Comparison of ENCODE assay signal across 8 cellular contexts in the genomic region with DNA sequence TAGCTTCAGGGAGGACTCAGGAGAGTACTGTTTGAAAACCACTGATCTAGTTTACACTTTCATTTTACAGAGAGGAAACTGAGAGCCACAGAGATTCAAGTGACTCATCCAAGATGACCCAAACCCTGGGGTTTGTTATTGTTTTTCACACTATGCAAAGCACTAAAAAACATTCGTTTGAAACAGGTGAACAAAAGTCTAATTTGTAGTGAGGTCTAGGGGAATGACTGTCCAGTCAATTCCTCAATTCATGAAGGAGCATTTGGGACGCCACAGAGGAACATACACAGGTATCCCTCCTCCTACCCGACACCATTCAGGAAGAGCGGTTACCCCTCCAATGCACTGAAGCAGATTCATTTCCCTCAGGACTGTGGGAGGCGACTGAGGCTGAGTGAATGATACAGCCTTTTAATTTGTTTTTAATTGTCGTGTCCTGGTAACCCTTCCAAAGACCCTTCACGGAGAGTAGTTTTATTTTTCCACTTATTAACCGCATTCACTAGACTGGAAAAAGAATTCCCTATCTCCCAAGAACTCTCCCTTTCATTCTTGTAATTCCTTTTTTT. TPM values are rescaled to one million over a fixed set of nuclear protein-coding genes. Genes with fewer than 3 reads are reported as not detected.
DNase-seq lines count a peak whose midpoint lies in the region; ATAC-seq and TF ChIP-seq lines count a peak whose summit lies in the region.

No MANE protein-coding gene starts in this region.

- H3K9me3 ChIP-seq in BLaER1 (peaks cover 23% of the 10 kb centered on the region), ovary (no peaks in the 10 kb centered on the region)

- H3K27ac ChIP-seq in BLaER1 (peak overlapping the region; percentile 53), ovary (peak overlapping the region in 1 of 2 donors; percentile 71)

- H3K36me3 ChIP-seq in BLaER1 (peaks cover 5% of the 10 kb centered on the region; the same call in 1 of the 2 replicates), ovary (no peaks in the 10 kb centered on the region)

- H3K27me3 ChIP-seq in BLaER1: no peaks in the 10 kb centered on the region
- H3K27me3 ChIP-seq in ovary: no peaks in the 10 kb centered on the region

- TF ChIP-seq EP300 in ovary (IDR thresholded peaks at IDR 0.05): no peak

- ATAC-seq in GM19467 (IDR thresholded peaks at IDR 0.05; ENCODE audit: unreplicated experiment): peak; percentile 86
- peak; percentile 96 for ATAC-seq in HG03469 (IDR thresholded peaks at IDR 0.05; ENCODE audit: unreplicated experiment)

- TF ChIP-seq POLR2A in ovary (IDR thresholded peaks at IDR 0.05): no peak

- peak overlapping the region; percentile 86 for H3K4me2 ChIP-seq in BLaER1

- intact Hi-C loops in ovary (cut with DNase I): loop anchor here in 1 of 4 donors (10.0 kb wide), 1 partner anchor 382 kb away; no protein-coding TSS in a partner anchor

- DNase-seq in choroid plexus epithelial cell (ENCODE audit: low read depth) (peak; percentile 76), ovary (no peak), pons (ENCODE audit: low spot score) (no peak), NCI-H748 (lab: John Stamatoyannopoulos, UW; ENCODE audit: unreplicated experiment) (no peak), NCI-H2196 treated with DMSO at 0.1 percent for 48 hours (lab: John Stamatoyannopoulos, UW; ENCODE audit: unreplicated experiment) (no peak)

- H3K4me3 ChIP-seq in BLaER1 (peak overlapping the region; percentile 48), choroid plexus epithelial cell (ENCODE audit: low read depth, low read length) (peak overlapping the region; percentile 9), ovary (peak overlapping the region; percentile 17)

- TF ChIP-seq CTCF in choroid plexus epithelial cell (conservative IDR thresholded peaks at IDR 0.05; ENCODE audit: low read depth, low read length) (no peak), ovary (IDR thresholded peaks at IDR 0.05) (no peak)

- 8 to 12% (median 11%) methylated on average over 8 of the region's 8 CpGs for WGBS in ovary, 3 donors

- no peaks in the 10 kb centered on the region for H4K20me1 ChIP-seq in BLaER1

- H3K4me1 ChIP-seq in BLaER1 (peaks cover 54% of the 10 kb centered on the region), ovary (ENCODE audit: insufficient read depth) (peaks cover 7% of the 10 kb centered on the region)

- H3K9ac ChIP-seq in BLaER1: 0 out of 2 replicates have a peak overlapping the region, but pooled peaks have one; percentile 56

RNA-seq across cellular contexts. Expression of gene TLR10, which starts 30.3 kb away (rescaled TPM):
- total RNA-seq in ovary: 1 to 10 TPM in 1 of 7 donors, under 1 TPM in 3, not detected in 3; 0.08 to 1.4 (median 0.23) TPM
- under 1 TPM; 0.10 to 0.35 TPM for polyA plus RNA-seq in ovary

RNA-seq across cellular contexts. Expression of gene TLR1, which starts 52.1 kb away (rescaled TPM):
- 10 to 100 TPM in 4 of 7 donors, 1 to 10 TPM in 3; 7.0 to 24.0 (median 10.1) TPM for total RNA-seq in ovary
- polyA plus RNA-seq in ovary: 10 to 100 TPM in 1 of 2 donors, 1 to 10 TPM in 1; 5.0 to 10.1 TPM
